13 cellular contexts compared by ENCODE assay signal in the genomic region with DNA sequence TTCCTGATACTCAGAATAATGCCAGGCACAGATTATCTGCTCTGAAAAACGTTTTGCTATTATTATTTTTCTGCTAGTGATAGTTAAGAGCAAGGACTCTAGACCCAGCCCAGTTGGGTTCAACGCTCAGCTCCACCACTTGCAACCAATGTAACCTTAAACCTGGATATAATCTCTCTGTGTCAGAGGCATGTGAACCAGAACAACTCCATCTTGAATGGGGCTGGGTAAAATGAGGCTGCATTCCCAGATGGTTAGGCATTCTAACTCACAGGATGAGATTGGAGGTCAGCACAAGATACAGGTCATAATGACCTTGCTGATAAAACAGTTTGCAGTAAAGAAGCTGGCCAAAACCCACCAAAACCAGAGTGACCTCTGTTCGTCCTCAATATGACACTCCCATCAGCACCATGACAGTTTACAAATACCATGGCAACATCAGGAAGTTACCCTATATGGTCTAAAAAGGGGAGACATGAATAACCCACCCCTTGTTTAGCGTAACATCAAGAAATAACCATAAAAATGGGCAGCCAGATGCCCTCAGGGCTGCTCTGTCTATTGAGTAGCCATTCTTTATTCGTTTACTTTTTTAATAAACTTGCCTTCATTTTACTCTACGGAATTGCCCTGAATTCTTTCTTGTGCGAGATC. TPM values are rescaled to one million over a fixed set of nuclear protein-coding genes. Genes with fewer than 3 reads are reported as not detected.
DNase-seq lines count a peak whose midpoint lies in the region; ATAC-seq, FAIRE-seq and TF ChIP-seq lines count a peak whose summit lies in the region.
"Had no signal": no experiment of that assay in that cellular context is flagged by ENCODE, and none has a peak within 500 bp of the region (broad histone marks: within the 10 kb centered on the region; RNA-seq: fewer than 3 reads in every experiment).

No MANE protein-coding gene starts in this region.

- FAIRE-seq in GM12892 (lab: Jason Lieb, UNC) = no peak

- no peak overlapping the region for H3K4me3 Mint-ChIP-seq in activated T-cell treated with anti-CD3 and anti-CD28 coated beads, Interleukin-2, amount 50 U/mL, for 24 hours
- no peak overlapping the region for H3K4me3 Mint-ChIP-seq in activated T-cell treated with anti-CD3 and anti-CD28 coated beads, Interleukin-2, amount 50 U/mL, for 4 hours
- H3K4me3 Mint-ChIP-seq in T-helper 17 cell (no peak overlapping the region), immature natural killer cell (peak overlapping the region in 2 of 5 donors; percentile 36 to 84)
- H3K4me3 Mint-ChIP-seq: HFFc6 had no signal

- no peak overlapping the region for H3K4me3 ChIP-seq in subcutaneous abdominal adipose tissue (ENCODE audit: low read depth in 1 of 5, low read length in 5 of 5)
- H3K4me3 ChIP-seq: heart left ventricle had no signal

- H3K36me3 ChIP-seq in subcutaneous abdominal adipose tissue (ENCODE audit: control insufficient read depth in 5 of 5, insufficient read depth in 5 of 5, low read length in 5 of 5) = no peaks in the 10 kb centered on the region
- H3K36me3 ChIP-seq: heart left ventricle had no signal

- no peak for TF ChIP-seq POLR2A in GM12892 (IDR thresholded peaks at IDR 0.05; ENCODE audit: low read depth, low read length)

- peaks cover 0 to 3% (median 0%) of the 10 kb centered on the region in 5 donors for H3K27me3 ChIP-seq in subcutaneous abdominal adipose tissue (ENCODE audit: control insufficient read depth in 5 of 5, insufficient read depth in 4 of 5, low read length in 5 of 5)
- H3K27me3 ChIP-seq: heart left ventricle had no signal

- H3K4me1 ChIP-seq in subcutaneous abdominal adipose tissue (ENCODE audit: control insufficient read depth in 5 of 5, insufficient read depth in 5 of 5, low read length in 5 of 5) = peaks cover 6 to 45% (median 24%) of the 10 kb centered on the region in 5 donors

- peaks cover 13% of the 10 kb centered on the region for H3K9me3 Mint-ChIP-seq in activated T-cell treated with anti-CD3 and anti-CD28 coated beads, Interleukin-2, amount 50 U/mL, for 24 hours
- H3K9me3 Mint-ChIP-seq in activated T-cell treated with anti-CD3 and anti-CD28 coated beads, Interleukin-2, amount 50 U/mL, for 4 hours = peaks cover 7% of the 10 kb centered on the region
- no peaks in the 10 kb centered on the region for H3K9me3 Mint-ChIP-seq in immature natural killer cell
- H3K9me3 Mint-ChIP-seq: HFFc6 had no signal

- H3K27me3 Mint-ChIP-seq in activated T-cell treated with anti-CD3 and anti-CD28 coated beads, Interleukin-2, amount 50 U/mL, for 24 hours = no peaks in the 10 kb centered on the region
- H3K27me3 Mint-ChIP-seq in activated T-cell treated with anti-CD3 and anti-CD28 coated beads, Interleukin-2, amount 50 U/mL, for 4 hours (ENCODE audit: low read depth) = no peaks in the 10 kb centered on the region
- H3K27me3 Mint-ChIP-seq in T-helper 17 cell = no peaks in the 10 kb centered on the region
- H3K27me3 Mint-ChIP-seq in immature natural killer cell (ENCODE audit: low read depth in 3 of 3) = peaks cover 18 to 28% (median 24%) of the 10 kb centered on the region in 3 donors

- H3K9me3 ChIP-seq in T-helper 17 cell (ENCODE audit: control insufficient read depth, low read length, poor library complexity, severe bottlenecking) (no peaks in the 10 kb centered on the region), subcutaneous abdominal adipose tissue (ENCODE audit: control insufficient read depth in 5 of 5, low read length in 5 of 5) (peaks cover 3 to 20% (median 11%) of the 10 kb centered on the region in 5 donors)

- ATAC-seq in activated T-cell treated with anti-CD3 and anti-CD28 coated beads, Interleukin-2, amount 50 U/mL, for 4 hours = no peak
- ATAC-seq in T-helper 17 cell = no peak
- ATAC-seq in GM18873 (IDR thresholded peaks at IDR 0.05; ENCODE audit: low FRiP score, unreplicated experiment) = no peak

- H3K27ac ChIP-seq in subcutaneous abdominal adipose tissue (ENCODE audit: low read depth, low read length) = peak overlapping the region; percentile 15

- peak overlapping the region; percentile 96 for H3K27ac Mint-ChIP-seq in activated T-cell treated with anti-CD3 and anti-CD28 coated beads, Interleukin-2, amount 50 U/mL, for 24 hours
- H3K27ac Mint-ChIP-seq in T-helper 17 cell = peak overlapping the region; percentile 99
- peak overlapping the region; percentile 97 to 100 (median 99) for H3K27ac Mint-ChIP-seq in immature natural killer cell
- H3K27ac Mint-ChIP-seq: HFFc6 had no signal

- H3K4me1 Mint-ChIP-seq in activated T-cell treated with anti-CD3 and anti-CD28 coated beads, Interleukin-2, amount 50 U/mL, for 24 hours (ENCODE audit: low read depth) = peaks cover 69% of the 10 kb centered on the region
- peaks cover 72% of the 10 kb centered on the region for H3K4me1 Mint-ChIP-seq in activated T-cell treated with anti-CD3 and anti-CD28 coated beads, Interleukin-2, amount 50 U/mL, for 4 hours (ENCODE audit: low read depth)
- H3K4me1 Mint-ChIP-seq in T-helper 17 cell (peaks cover 32% of the 10 kb centered on the region), immature natural killer cell (peaks cover 57 to 67% of the 10 kb centered on the region in 2 donors)

- H3K9ac ChIP-seq in subcutaneous abdominal adipose tissue (ENCODE audit: low read length in 5 of 5) = no peak overlapping the region

- peak; percentile 14 for DNase-seq in activated T-cell treated with anti-CD3 and anti-CD28 coated beads, Interleukin-2, amount 50 U/mL, for 24 hours
- no peak for DNase-seq in activated T-cell treated with anti-CD3 and anti-CD28 coated beads, Interleukin-2, amount 50 U/mL, for 4 hours
- DNase-seq in T-helper 17 cell (no peak), immature natural killer cell (no peak), GM12892 (ENCODE audit: insufficient read length) (no peak), NCI-H524 treated with DMSO at 0.1 percent for 48 hours (lab: John Stamatoyannopoulos, UW) (no peak)
- DNase-seq: activated gamma-delta T cell, heart left ventricle, HFFc6, substantia nigra had no signal

- no peaks in the 10 kb centered on the region for H3K36me3 Mint-ChIP-seq in activated T-cell treated with anti-CD3 and anti-CD28 coated beads, Interleukin-2, amount 50 U/mL, for 24 hours (ENCODE audit: low read depth)
- H3K36me3 Mint-ChIP-seq in activated T-cell treated with anti-CD3 and anti-CD28 coated beads, Interleukin-2, amount 50 U/mL, for 4 hours (ENCODE audit: insufficient read depth) = peaks cover 2% of the 10 kb centered on the region
- H3K36me3 Mint-ChIP-seq in T-helper 17 cell (ENCODE audit: low read depth) (no peaks in the 10 kb centered on the region), immature natural killer cell (no peaks in the 10 kb centered on the region)

RNA-seq across cellular contexts. Expression of gene FAM187B, which starts 13.6 kb away (rescaled TPM):
- not detected for total RNA-seq in activated T-cell treated with anti-CD3 and anti-CD28 coated beads, Interleukin-2, amount 50 U/mL, for 4 hours
- not detected for total RNA-seq in T-helper 17 cell
- polyA plus RNA-seq in immature natural killer cell = not detected
- polyA plus RNA-seq in GM12892 (2012; ENCODE audit: missing spikeins) = not detected
- total RNA-seq: heart left ventricle, HFFc6, MCF 10A had no signal

RNA-seq across cellular contexts. Expression of gene LSR, which starts 33.9 kb away (rescaled TPM):
- total RNA-seq in activated T-cell treated with anti-CD3 and anti-CD28 coated beads, Interleukin-2, amount 50 U/mL, for 4 hours = 10 to 100 TPM; 14.0 to 18.7 (median 17.1) TPM
- 10 to 100 TPM; 42.6 to 44.5 TPM for total RNA-seq in T-helper 17 cell
- 10 to 100 TPM in 2 of 3 donors, 1 to 10 TPM in 1; 5.3 to 14.2 (median 11.8) TPM for polyA plus RNA-seq in immature natural killer cell
- 12.7 TPM for polyA plus RNA-seq in GM12892 (2012; ENCODE audit: missing spikeins)

RNA-seq across cellular contexts. Expression of gene USF2, which starts 53.9 kb away (rescaled TPM):
- total RNA-seq in activated T-cell treated with anti-CD3 and anti-CD28 coated beads, Interleukin-2, amount 50 U/mL, for 4 hours = 100 to 1,000 TPM; 130 to 145 (median 144) TPM
- total RNA-seq in T-helper 17 cell = 100 to 1,000 TPM; 204 to 299 TPM
- polyA plus RNA-seq in immature natural killer cell = 10 to 100 TPM in 1 of 3 donors, 1 to 10 TPM in 1, under 1 TPM in 1; 0.29 to 10.4 (median 7.6) TPM
- polyA plus RNA-seq in GM12892 (2012; ENCODE audit: missing spikeins) = 122 TPM
